ENCODE assay signal across 8 cellular contexts in the genomic region with DNA sequence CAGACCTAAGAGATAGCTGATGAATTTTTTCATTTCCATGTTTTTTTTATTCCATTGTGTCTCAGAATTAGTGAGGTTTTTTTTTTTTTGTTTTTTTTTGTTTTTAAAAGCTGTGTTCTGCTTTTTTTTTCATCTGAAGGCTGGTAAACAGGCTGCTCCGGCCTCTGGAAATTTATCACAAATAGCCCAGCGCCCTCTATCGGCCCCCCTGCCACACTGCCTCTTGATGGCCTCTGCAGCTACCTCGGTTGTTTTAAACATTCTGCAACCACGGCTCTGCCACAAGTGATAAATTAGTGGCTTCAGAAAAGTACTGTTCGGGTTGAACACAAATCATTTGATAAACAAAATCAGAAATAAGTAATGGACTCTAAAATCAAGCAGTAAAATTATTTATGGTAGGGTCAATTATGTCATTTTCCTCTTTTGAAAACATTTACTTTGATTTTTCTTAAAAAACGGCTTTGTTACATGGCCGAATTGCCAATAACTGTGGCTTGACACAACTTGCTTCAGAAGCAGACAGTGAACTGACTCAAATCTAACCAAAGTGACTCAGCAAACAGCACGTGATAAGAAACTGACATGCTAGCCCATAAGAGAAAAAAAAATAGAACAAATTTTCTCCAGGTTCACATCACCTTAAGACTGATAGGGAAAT.
DNase-seq lines count a peak whose midpoint lies in the region; ATAC-seq and TF ChIP-seq lines count a peak whose summit lies in the region.

No MANE protein-coding gene starts in this region.

- intact Hi-C loops in Calu3 (cut with micrococcal nuclease; ENCODE audit: unreplicated experiment): loop anchor here (1.0 to 10.0 kb wide), 5 partner anchors 64 to 1294 kb away; partner anchors contain the start of gene UNC13C

- H3K4me2 ChIP-seq in Karpas-422 (ENCODE audit: low read depth, low read length, poor library complexity, severe bottlenecking): no peak overlapping the region
- H3K4me2 ChIP-seq in SU-DHL-6 (ENCODE audit: low read depth, low read length, poor library complexity, severe bottlenecking): no peak overlapping the region

- BruUV-seq in Calu3 (replicated peaks; lab: Mats Ljungman, UMichigan): no TSS peak

- peak; percentile 87 for ATAC-seq in GM21390 (IDR thresholded peaks at IDR 0.05; ENCODE audit: unreplicated experiment)

- H3K9me2 ChIP-seq in Karpas-422 (replicated peaks; ENCODE audit: insufficient read depth, low read length) (no peaks in the 10 kb centered on the region), SU-DHL-6 (replicated peaks; ENCODE audit: insufficient read depth, low read length) (no peaks in the 10 kb centered on the region)

- H3K4me3 ChIP-seq in Karpas-422 (ENCODE audit: low read length): no peak overlapping the region
- no peak overlapping the region for H3K4me3 ChIP-seq in SU-DHL-6 (ENCODE audit: insufficient read depth, low read length, poor library complexity, severe bottlenecking)
- H3K4me3 ChIP-seq in astrocyte of the cerebellum (ENCODE audit: low read depth, low read length): no peak overlapping the region
- no peak overlapping the region for H3K4me3 ChIP-seq in iPS DF 6.9 (ENCODE audit: low read length)

- H3K27ac ChIP-seq in Karpas-422 (ENCODE audit: low read length) (no peak overlapping the region), SU-DHL-6 (ENCODE audit: low read depth, low read length) (no peak overlapping the region), iPS DF 6.9 (ENCODE audit: low read length) (no peak overlapping the region)

- no peaks in the 10 kb centered on the region for H3K4me1 Mint-ChIP-seq in Calu3 (ENCODE audit: low read depth, unreplicated experiment)

- H3K9me3 ChIP-seq in Karpas-422 (ENCODE audit: low read length) (no peaks in the 10 kb centered on the region), SU-DHL-6 (ENCODE audit: insufficient read depth, low read length) (no peaks in the 10 kb centered on the region), iPS DF 6.9 (ENCODE audit: control insufficient read depth, insufficient read depth, low read length) (no peaks in the 10 kb centered on the region)

- H3K79me2 ChIP-seq in Karpas-422 (ENCODE audit: low read length) (no peaks in the 10 kb centered on the region), SU-DHL-6 (ENCODE audit: insufficient read depth, low read length) (no peaks in the 10 kb centered on the region)

- in situ Hi-C loops in astrocyte of the cerebellum (cut with HindIII; ENCODE audit: low sequenced_read_pairs): no loop called here

- no peak overlapping the region for H3K4me3 Mint-ChIP-seq in Calu3 (ENCODE audit: low read depth, unreplicated experiment)

- no CpG with 5 or more reads among the region's 9 CpGs for WGBS in iPS DF 6.9 (ENCODE audit: insufficient coverage, insufficient read length)

- TF ChIP-seq CTCF in Calu3 (IDR thresholded peaks at IDR 0.05; ENCODE audit: unreplicated experiment) (peak; percentile 82), SU-DHL-6 (IDR thresholded peaks at IDR 0.05; ENCODE audit: insufficient read depth, low read length, poor library complexity, severe bottlenecking) (peak; percentile 88), astrocyte of the cerebellum (IDR thresholded peaks at IDR 0.05; ENCODE audit: low read depth, low read length, missing control alignments) (peak; percentile 81)

- no peaks in the 10 kb centered on the region for H3K36me3 ChIP-seq in Karpas-422 (ENCODE audit: insufficient read depth, low read length)
- H3K36me3 ChIP-seq in SU-DHL-6 (ENCODE audit: low read length): no peaks in the 10 kb centered on the region
- no peaks in the 10 kb centered on the region for H3K36me3 ChIP-seq in iPS DF 6.9 (ENCODE audit: control insufficient read depth, insufficient read depth, low read length)

- no peaks in the 10 kb centered on the region for H3K9me3 Mint-ChIP-seq in Calu3 (ENCODE audit: low read depth, unreplicated experiment)

- DNase-seq in Calu3 (peak; percentile 82), Karpas-422 (peak; percentile 83), astrocyte of the cerebellum (ENCODE audit: low read depth) (no peak), iPS DF 6.9 (ENCODE audit: low read depth, low spot score) (peak; percentile 22)
- DNase-seq in stimulated activated CD4-positive, alpha-beta T cell treated with anti-CD3 and anti-CD28 coated beads, Interleukin-12 subunit alpha, Interleukin-12 subunit beta, amount 100 ng/mL, for 48 hours (ENCODE audit: low read depth in 2 of 3, low spot score in 1 of 3): peak; percentile 15 to 50 (median 46)
- DNase-seq in effector CD8-positive, alpha-beta T cell (lab: John Stamatoyannopoulos, UW): no peak

- CTCF ChIA-PET in Calu3 (lab: Charles Lee): interaction anchor here (0.6 to 1.6 kb wide), 6 partner anchors 411 to 1297 kb away, joined by 3 to 4 read pairs (median 4); no protein-coding TSS in a partner anchor

- no peak overlapping the region for H2AFZ ChIP-seq in Karpas-422 (ENCODE audit: low read length)
- no peak overlapping the region for H2AFZ ChIP-seq in SU-DHL-6 (ENCODE audit: low read depth, low read length, severe bottlenecking)

- H3K4me1 ChIP-seq in Karpas-422 (ENCODE audit: low read length) (no peaks in the 10 kb centered on the region), iPS DF 6.9 (ENCODE audit: control insufficient read depth, insufficient read depth, low read length) (no peaks in the 10 kb centered on the region)

- H4K20me1 ChIP-seq in Karpas-422 (ENCODE audit: insufficient read depth, low read depth, low read length) (no peaks in the 10 kb centered on the region), SU-DHL-6 (ENCODE audit: low read depth, low read length) (no peaks in the 10 kb centered on the region)

- no peaks in the 10 kb centered on the region for H3K27me3 ChIP-seq in Karpas-422 (ENCODE audit: low read length)
- no peaks in the 10 kb centered on the region for H3K27me3 ChIP-seq in SU-DHL-6 (ENCODE audit: low read length)
- H3K27me3 ChIP-seq in iPS DF 6.9 (ENCODE audit: control insufficient read depth, insufficient read depth, low read length): no peaks in the 10 kb centered on the region

- no peaks in the 10 kb centered on the region for H3F3A ChIP-seq in SU-DHL-6 (ENCODE audit: insufficient read depth)

- H3K27ac Mint-ChIP-seq in Calu3 (ENCODE audit: unreplicated experiment): no peak overlapping the region

- H3K27me3 Mint-ChIP-seq in Calu3 (ENCODE audit: unreplicated experiment): peaks cover 10% of the 10 kb centered on the region

- H3K9ac ChIP-seq in Karpas-422 (ENCODE audit: low read length) (no peak overlapping the region), SU-DHL-6 (ENCODE audit: low read length) (no peak overlapping the region)

- H3K36me3 Mint-ChIP-seq in Calu3 (ENCODE audit: insufficient read depth, unreplicated experiment): no peaks in the 10 kb centered on the region

Comparison
In these comparisons a context has a peak if more than half of its experiments do, and no peak if none do; other contexts are left out.
1. DNase-seq: peak in Calu3 (single experiment), Karpas-422 (single experiment), iPS DF 6.9 (single experiment) and stimulated activated CD4-positive, alpha-beta T cell treated with anti-CD3 and anti-CD28 coated beads, Interleukin-12 subunit alpha, Interleukin-12 subunit beta, amount 100 ng/mL, for 48 hours (3 of 3); none in astrocyte of the cerebellum (single experiment) and effector CD8-positive, alpha-beta T cell (single experiment).
2. Peak in every context shown above with its lines, with median percentiles within 50 percentile points of each other: CTCF ChIP-seq.